In the genomic region with DNA sequence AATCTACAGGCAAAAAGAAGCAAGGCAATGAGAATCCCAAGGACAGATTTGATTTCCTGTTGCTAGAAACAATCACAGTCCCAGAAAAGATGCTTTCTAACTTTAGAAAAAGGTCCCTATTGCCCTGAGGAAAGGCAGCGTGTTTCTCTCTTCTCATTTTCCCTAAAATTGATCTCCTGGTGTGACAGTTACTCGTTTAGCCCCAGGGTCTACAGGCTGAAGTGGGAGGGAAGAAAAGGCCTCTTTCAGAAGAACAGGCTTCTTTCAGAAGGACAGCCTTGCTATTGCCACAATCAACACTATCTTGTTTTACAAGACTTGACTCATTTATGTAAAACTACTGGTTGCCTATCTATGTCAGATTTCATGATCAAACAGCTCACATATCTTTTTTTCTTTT, we compare ENCODE assay signal across 9 cellular contexts.
"Had no signal": no experiment of that assay in that cellular context is flagged by ENCODE, and none has a peak within 500 bp of the region (broad histone marks: within the 10 kb centered on the region; RNA-seq: fewer than 3 reads in every experiment).

No MANE protein-coding gene starts in this region.

- H3K9ac ChIP-seq: GM23248, KMS-11 had no signal

- H3K4me2 ChIP-seq: KMS-11 had no signal

- ATAC-seq: HepG2 had no signal

- H3K27ac Mint-ChIP-seq: H9, IgD-negative memory B cell had no signal

- H3K4me1 Mint-ChIP-seq: IgD-negative memory B cell had no signal

- DNase-seq: GM23248, H9, HCEC 1CT, Karpas-422, KBM-7 had no signal

- H3K4me3 ChIP-seq: GM23248 had no signal

- H2AFZ ChIP-seq: GM23248 had no signal

- H3K4me3 Mint-ChIP-seq: H9 had no signal

- H3K27ac ChIP-seq: GM23248, HL-60, KMS-11 had no signal

- H3K36me3 Mint-ChIP-seq: IgD-negative memory B cell had no signal
